17 cellular contexts compared by ENCODE assay signal in genomic region chr18:3631927-3632326, GRCh38.
DNase-seq lines count a peak whose midpoint lies in the region; ATAC-seq, FAIRE-seq and TF ChIP-seq lines count a peak whose summit lies in the region.
"Had no signal": no experiment of that assay in that cellular context is flagged by ENCODE, and none has a peak within 500 bp of the region (broad histone marks: within the 10 kb centered on the region; RNA-seq: fewer than 3 reads in every experiment).

No MANE protein-coding gene starts in this region.

- H2BK20ac ChIP-seq in H1 (ENCODE audit: low read length): no peak overlapping the region

- H4K8ac ChIP-seq in H1 (ENCODE audit: extremely low read depth, insufficient read depth, low read length): no peak overlapping the region
- no peak overlapping the region for H4K8ac ChIP-seq in trophoblast cell (ENCODE audit: low read depth, low read length)

- H3K27ac ChIP-seq in A549: peak overlapping the region; percentile 38 to 86
- peak overlapping the region; percentile 72; the same call in 1 of the 2 replicates for H3K27ac ChIP-seq in Panc1 (ENCODE audit: low read length)
- H3K27ac ChIP-seq in H1 (ENCODE audit: low read depth, low read length): no peak overlapping the region
- no peak overlapping the region for H3K27ac ChIP-seq in trophoblast cell (ENCODE audit: low read depth, low read length)

- H3K27me3 ChIP-seq in Panc1 (ENCODE audit: control insufficient read depth, insufficient read depth, low read length) (no peaks in the 10 kb centered on the region), H1 (replicated peaks in 1 of 4; ENCODE audit: control insufficient read depth in 3 of 4, extremely low read depth in 1 of 4, insufficient read depth in 3 of 4, low read length in 3 of 4) (no peaks in the 10 kb centered on the region), trophoblast cell (ENCODE audit: insufficient read depth, low read length) (no peaks in the 10 kb centered on the region)

- H3K4me1 ChIP-seq in A549: peaks cover 33% of the 10 kb centered on the region
- H3K4me1 ChIP-seq in Panc1 (ENCODE audit: control insufficient read depth, insufficient read depth, low read length): no peaks in the 10 kb centered on the region
- H3K4me1 ChIP-seq in H1 (replicated peaks in 1 of 4; ENCODE audit: control insufficient read depth in 3 of 4, insufficient read depth in 4 of 4, low read length in 3 of 4): no peaks in the 10 kb centered on the region
- no peaks in the 10 kb centered on the region for H3K4me1 ChIP-seq in trophoblast cell (ENCODE audit: control insufficient read depth in 1 of 2, insufficient read depth in 2 of 2, low read length in 2 of 2)

- CTCF ChIA-PET in A549 (lab: Yijun Ruan, JAX) (interaction anchor here (0.6 to 3.8 kb wide), 3 partner anchors 16 to 321 kb away, joined by 3 to 17 read pairs (median 3); no protein-coding TSS in a partner anchor), Panc1 (lab: Charles Lee) (no interaction called here), H1 (lab: Charles Lee; ENCODE audit: partially characterized antibody) (interaction anchor here (0.6 to 2.1 kb wide), 6 partner anchors 8 to 335 kb away, joined by 3 to 12 read pairs (median 3); no protein-coding TSS in a partner anchor)

- H2AFZ ChIP-seq in H1 (ENCODE audit: low read length) (no peak overlapping the region), trophoblast cell (ENCODE audit: insufficient read depth, low read length, poor library complexity) (no peak overlapping the region)

- no peak overlapping the region for H2BK5ac ChIP-seq in H1 (ENCODE audit: low read depth, low read length)
- H2BK5ac ChIP-seq in trophoblast cell (ENCODE audit: low read depth, low read length, poor library complexity): peak overlapping the region; percentile 31

- intact Hi-C loops in Panc1 (cut with micrococcal nuclease; ENCODE audit: unreplicated experiment): no loop called here

- H4K5ac ChIP-seq in H1 (ENCODE audit: insufficient read length, low read depth, low read length): no peak overlapping the region

- H3K36me3 ChIP-seq in Panc1 (ENCODE audit: control insufficient read depth, insufficient read depth, low read length): no peaks in the 10 kb centered on the region
- H3K36me3 ChIP-seq in H1 (ENCODE audit: control insufficient read depth in 2 of 4, insufficient read depth in 4 of 4, low read length in 3 of 4): no peaks in the 10 kb centered on the region
- H3K36me3 ChIP-seq in trophoblast cell (ENCODE audit: control insufficient read depth in 1 of 2, insufficient read depth in 2 of 2, low read length in 2 of 2): no peaks in the 10 kb centered on the region
- H3K36me3 ChIP-seq: HAP-1 had no signal

- no TSS peak for BruUV-seq in Panc1 (replicated peaks; lab: Mats Ljungman, UMichigan)

- no peak for ATAC-seq in A549
- ATAC-seq in Panc1: no peak
- ATAC-seq in HG03457 (IDR thresholded peaks at IDR 0.05; ENCODE audit: unreplicated experiment): no peak
- ATAC-seq: GM12878 had no signal

- H3K23ac ChIP-seq in H1 (ENCODE audit: insufficient read length) (no peak overlapping the region), trophoblast cell (ENCODE audit: low read length) (no peak overlapping the region)

- H3K79me1 ChIP-seq in H1 (ENCODE audit: low read depth, low read length): no peaks in the 10 kb centered on the region
- peaks cover 5% of the 10 kb centered on the region for H3K79me1 ChIP-seq in trophoblast cell (ENCODE audit: low read length)

- H3K79me2 ChIP-seq in H1 (ENCODE audit: control insufficient read depth in 1 of 2, insufficient read depth in 2 of 2, low read length in 2 of 2) (no peaks in the 10 kb centered on the region), trophoblast cell (ENCODE audit: control insufficient read depth, insufficient read depth, low read length, poor library complexity) (no peaks in the 10 kb centered on the region)

- H3K18ac ChIP-seq in H1 (ENCODE audit: extremely low read depth, low read length) (no peak overlapping the region), trophoblast cell (ENCODE audit: low read length) (no peak overlapping the region)

- no peak overlapping the region for H4K91ac ChIP-seq in H1 (replicated peaks; ENCODE audit: insufficient read length, low read length)
- peak overlapping the region; percentile 6 for H4K91ac ChIP-seq in trophoblast cell (ENCODE audit: low read depth, low read length)

- DNase-seq in A549 (ENCODE audit: low read depth in 1 of 2, low spot score in 1 of 2): no peak
- DNase-seq in Panc1 (ENCODE audit: low read depth, low spot score): no peak
- no peak for DNase-seq in H1 (ENCODE audit: low read depth in 1 of 2, low spot score in 2 of 2)
- no peak for DNase-seq in trophoblast cell
- no peak for DNase-seq in hippocampal formation (lab: John Stamatoyannopoulos, UW)
- DNase-seq in NCI-H2081 (lab: John Stamatoyannopoulos, UW): no peak
- no peak for DNase-seq in OCI-M1 (lab: John Stamatoyannopoulos, UW)
- DNase-seq: 8988T; ACHN; C1 segment of cervical spinal cord; CD4-positive, alpha-beta T cell; DMS79; GOT3; HFFc6 had no signal

- no peaks in the 10 kb centered on the region for H3K23me2 ChIP-seq in H1 (ENCODE audit: low read depth, low read length)

- no peak overlapping the region for H3K4me3 ChIP-seq in A549
- H3K4me3 ChIP-seq in Panc1 (ENCODE audit: low read depth in 2 of 2, low read length in 2 of 2): no peak overlapping the region
- no peak overlapping the region for H3K4me3 ChIP-seq in H1 (ENCODE audit: extremely low read depth in 1 of 4, insufficient read depth in 2 of 4, low read depth in 3 of 4, low read length in 4 of 4)
- H3K4me3 ChIP-seq in trophoblast cell (ENCODE audit: low read depth, low read length): no peak overlapping the region
- H3K4me3 ChIP-seq: GM12878, HAP-1 had no signal

- peak overlapping the region; percentile 16; the same call in 1 of the 2 replicates for H2AK5ac ChIP-seq in H1 (ENCODE audit: low read depth, low read length)
- peak overlapping the region; percentile 54 for H2AK5ac ChIP-seq in trophoblast cell (ENCODE audit: low read length)

- in situ Hi-C loops in Panc1 (cut with HindIII; ENCODE audit: low pct_unique_long_range_greater_than_20kb, low sequenced_read_pairs): no loop called here

- H2BK12ac ChIP-seq in H1 (ENCODE audit: low read depth, low read length): no peak overlapping the region
- peak overlapping the region; percentile 58 for H2BK12ac ChIP-seq in trophoblast cell (ENCODE audit: low read length)

- H3K56ac ChIP-seq in H1 (replicated peaks; ENCODE audit: insufficient read length, low read depth, low read length): no peak overlapping the region

- no peak for TF ChIP-seq EP300 in A549 (IDR thresholded peaks at IDR 0.05)
- no peak for TF ChIP-seq EP300 in H1 (IDR thresholded peaks at IDR 0.05; ENCODE audit: borderline replicate concordance in 1 of 2, low read depth in 2 of 2, low read length in 2 of 2)

- no peak overlapping the region for H4K12ac ChIP-seq in trophoblast cell (ENCODE audit: low read depth, low read length)

- no peak overlapping the region for H2BK15ac ChIP-seq in H1 (ENCODE audit: low read length)

- H3K4ac ChIP-seq in H1 (replicated peaks; ENCODE audit: insufficient read length, low read depth, low read length) (no peak overlapping the region), trophoblast cell (ENCODE audit: low read depth, low read length) (no peak overlapping the region)

- TF ChIP-seq POLR2A in A549 (IDR thresholded peaks at IDR 0.05; ENCODE audit: low read length) (no peak), H1 (IDR thresholded peaks at IDR 0.05; ENCODE audit: control extremely low read depth in 1 of 2, low read depth in 2 of 2, low read length in 2 of 2) (no peak)

- no peak for FAIRE-seq in A549 (lab: Jason Lieb, UNC)
- FAIRE-seq in H1 (lab: Jason Lieb, UNC): no peak
- FAIRE-seq: GM12878 had no signal

- WGBS in A549 (ENCODE audit: missing lambda C conversion rate): 76% methylated on average over 5 of the region's 5 CpGs
- WGBS in H1 (ENCODE audit: extremely low coverage in 1 of 2, insufficient coverage in 1 of 2, insufficient read length in 1 of 2, insufficient replicate concordance in 2 of 2, low coverage in 1 of 2, low lambda C conversion rate in 2 of 2, missing lambda C conversion rate in 1 of 2), 2 experiments: 96% methylated on average over 5 of the region's 5 CpGs; no CpG with 5 or more reads in 1 of the 2 experiments
- no CpG with 5 or more reads among the region's 5 CpGs for WGBS in trophoblast cell (ENCODE audit: extremely low coverage, insufficient coverage, insufficient read length)

- H3K9me3 ChIP-seq in A549 (no peaks in the 10 kb centered on the region), Panc1 (ENCODE audit: control insufficient read depth, insufficient read depth, low read depth, low read length) (no peaks in the 10 kb centered on the region), H1 (ENCODE audit: insufficient read depth in 2 of 2, low read depth in 1 of 2, low read length in 1 of 2) (no peaks in the 10 kb centered on the region), trophoblast cell (ENCODE audit: insufficient read depth, low read depth, low read length) (no peaks in the 10 kb centered on the region)
- H3K9me3 ChIP-seq: HAP-1 had no signal

- POLR2A ChIA-PET in A549 (lab: Yijun Ruan, JAX): no interaction called here
- POLR2A ChIA-PET in Panc1 (lab: Charles Lee): interaction anchor here (0.5 to 0.6 kb wide), 2 partner anchors 11 to 18 kb away, joined by 3 to 14 read pairs; no protein-coding TSS in a partner anchor
- POLR2A ChIA-PET in H1 (lab: Charles Lee; ENCODE audit: partially characterized antibody): no interaction called here

- no peak overlapping the region for H3K14ac ChIP-seq in H1 (ENCODE audit: insufficient read length)
- no peak overlapping the region for H3K14ac ChIP-seq in trophoblast cell (ENCODE audit: low read length)

- H3K4me2 ChIP-seq in A549 (no peak overlapping the region), H1 (ENCODE audit: insufficient read depth in 1 of 2, low read depth in 2 of 2, low read length in 2 of 2) (no peak overlapping the region), trophoblast cell (ENCODE audit: low read length) (no peak overlapping the region)

- no peaks in the 10 kb centered on the region for H4K20me1 ChIP-seq in H1 (replicated peaks in 1 of 2; ENCODE audit: control insufficient read depth in 1 of 2, insufficient read depth in 2 of 2, low read length in 2 of 2)

- no peak overlapping the region for H3K9ac ChIP-seq in H1 (replicated peaks in 1 of 4; ENCODE audit: extremely low read depth in 1 of 4, low read depth in 3 of 4, low read length in 3 of 4)
- H3K9ac ChIP-seq in trophoblast cell (ENCODE audit: low read length): no peak overlapping the region

- no peak for TF ChIP-seq RAD21 in A549 (conservative IDR thresholded peaks at IDR 0.05 in 1 of 2, IDR thresholded peaks at IDR 0.05 in 1 of 2)
- no peak for TF ChIP-seq RAD21 in H1 (IDR thresholded peaks at IDR 0.05 in 1 of 2, conservative IDR thresholded peaks at IDR 0.05 in 1 of 2; ENCODE audit: low read depth in 2 of 2, low read length in 2 of 2)

- H2BK120ac ChIP-seq in H1 (replicated peaks; ENCODE audit: low read depth, low read length): no peak overlapping the region
- no peak overlapping the region for H2BK120ac ChIP-seq in trophoblast cell (ENCODE audit: insufficient read depth, low read length, poor library complexity)

- TF ChIP-seq CTCF in A549 (IDR thresholded peaks at IDR 0.05) (no peak), Panc1 (IDR thresholded peaks at IDR 0.05) (no peak), H1 (IDR thresholded peaks at IDR 0.05; ENCODE audit: control extremely low read depth in 1 of 3, insufficient read depth in 1 of 3, low read depth in 1 of 3, low read length in 3 of 3) (no peak)

TF ChIP-seq in A549, 52 proteins besides CTCF, POLR2A, EP300 and RAD21 (continues in another document):
- TF ChIP-seq HDAC2 (IDR thresholded peaks at IDR 0.05): no peak

TF ChIP-seq in H1, 55 proteins besides CTCF, POLR2A, EP300 and RAD21 (continues in another document):
- TF ChIP-seq CREB1 (IDR thresholded peaks at IDR 0.05): no peak

Comparison
In these comparisons a context has a peak if more than half of its experiments do, and no peak if none do; other contexts are left out.
1. H3K27ac ChIP-seq: peak in A549 (2 of 2) and Panc1 (single experiment); none in H1 (single experiment) and trophoblast cell (single experiment).